7 cellular contexts compared by ENCODE assay signal in genomic region chr9:120876842-120877240, GRCh38. TPM values are rescaled to one million over a fixed set of nuclear protein-coding genes. Genes with fewer than 3 reads are reported as not detected.
DNase-seq lines count a peak whose midpoint lies in the region; ATAC-seq and TF ChIP-seq lines count a peak whose summit lies in the region.

Gene PHF19 (minus strand): TSS chr9:120877188. CDS start chr9:120874741, 2,447 bp downstream.

- H3K27ac ChIP-seq in Karpas-422 (ENCODE audit: low read length) (peak within 1 kb of the TSS; percentile 99), gastroesophageal sphincter (peak within 1 kb of the TSS; percentile 98 to 100 (median 98))

- WGBS in gastroesophageal sphincter (ENCODE audit: low coverage in 1 of 2), 2 donors: no CpG with 5 or more reads among the region's 45 CpGs

- H3K9ac ChIP-seq in Karpas-422 (ENCODE audit: low read length): peak within 1 kb of the TSS; percentile 99

- peaks cover 16% of the 10 kb centered on the region for H3K79me2 ChIP-seq in Karpas-422 (ENCODE audit: low read length)

- H3K9me3 ChIP-seq in Karpas-422 (ENCODE audit: low read length) (no peaks in the 10 kb centered on the region), gastroesophageal sphincter (no peaks in the 10 kb centered on the region)

- H3K27me3 ChIP-seq in Karpas-422 (ENCODE audit: low read length) (no peaks in the 10 kb centered on the region), gastroesophageal sphincter (no peaks in the 10 kb centered on the region)

- peak within 1 kb of the TSS; percentile 80 for H3K4me3 Mint-ChIP-seq in osteocyte (ENCODE audit: unreplicated experiment)

- no peak for TF ChIP-seq CTCF in gastroesophageal sphincter (IDR thresholded peaks at IDR 0.05)
- TF ChIP-seq CTCF in osteocyte (IDR thresholded peaks at IDR 0.05): no peak

- peaks cover 67% of the 10 kb centered on the region for H3K4me1 ChIP-seq in Karpas-422 (ENCODE audit: low read length)
- peaks cover 0 to 24% (median 11%) of the 10 kb centered on the region in 3 donors for H3K4me1 ChIP-seq in gastroesophageal sphincter

- H3K4me2 ChIP-seq in Karpas-422 (ENCODE audit: low read depth, low read length, poor library complexity, severe bottlenecking): peak within 1 kb of the TSS; percentile 99

- H3K9me3 Mint-ChIP-seq in osteocyte (ENCODE audit: unreplicated experiment): no peaks in the 10 kb centered on the region

- H3K4me1 Mint-ChIP-seq in osteocyte (ENCODE audit: unreplicated experiment): peaks cover 55% of the 10 kb centered on the region

- peak within 1 kb of the TSS; percentile 97 for H3K27ac Mint-ChIP-seq in osteocyte (ENCODE audit: unreplicated experiment)

- H3K36me3 Mint-ChIP-seq in osteocyte (ENCODE audit: unreplicated experiment): peaks cover 31% of the 10 kb centered on the region

- H3K4me3 ChIP-seq in Karpas-422 (ENCODE audit: low read length): peak within 1 kb of the TSS; percentile 83
- peak within 1 kb of the TSS; percentile 80 to 90 for H3K4me3 ChIP-seq in gastroesophageal sphincter

- ATAC-seq in GM21447 (IDR thresholded peaks at IDR 0.05; ENCODE audit: unreplicated experiment) (peak; percentile 8), gastroesophageal sphincter (peak; percentile 46), HG02798 (IDR thresholded peaks at IDR 0.05; ENCODE audit: poor library complexity, unreplicated experiment) (no peak)

- H3K36me3 ChIP-seq in Karpas-422 (ENCODE audit: insufficient read depth, low read length) (peaks cover 37% of the 10 kb centered on the region), gastroesophageal sphincter (peaks cover 0 to 31% of the 10 kb centered on the region in 2 donors)

- peak; percentile 71 for DNase-seq in GM03348 (ENCODE audit: low spot score)
- DNase-seq in Karpas-422: peak; percentile 81
- peak; percentile 81 for DNase-seq in activated CD8-positive, alpha-beta memory T cell treated with anti-CD3 and anti-CD28 coated beads, Interleukin-2, amount 50 U/mL, for 48 hours
- DNase-seq in osteocyte (ENCODE audit: extremely low spot score, unreplicated experiment): no peak

- no peak for TF ChIP-seq EP300 in gastroesophageal sphincter (IDR thresholded peaks at IDR 0.05)

- TF ChIP-seq POLR2A in gastroesophageal sphincter (IDR thresholded peaks at IDR 0.05): no peak

- no peaks in the 10 kb centered on the region for H4K20me1 ChIP-seq in Karpas-422 (ENCODE audit: insufficient read depth, low read depth, low read length)

- H2AFZ ChIP-seq in Karpas-422 (ENCODE audit: low read length): peak within 1 kb of the TSS; percentile 36; the same call in 1 of the 2 replicates

- no peaks in the 10 kb centered on the region for H3K27me3 Mint-ChIP-seq in osteocyte (ENCODE audit: unreplicated experiment)

- H3K9me2 ChIP-seq in Karpas-422 (replicated peaks; ENCODE audit: insufficient read depth, low read length): no peaks in the 10 kb centered on the region

RNA-seq across cellular contexts. Expression of gene PHF19, which starts in this region (rescaled TPM):
- 34.8 and 76.9 TPM in 2 replicates for total RNA-seq in Karpas-422 (2014; rRNA removed; shearing (Covaris generic); ENCODE audit: low replicate concordance)
- total RNA-seq in gastroesophageal sphincter (10 to 100 TPM; 27.0 to 82.5 (median 54.3) TPM), osteocyte (194 and 212 TPM in 2 replicates)
